ENCODE assay signal across 19 cellular contexts in genomic region chr2:53753036-53753435, GRCh38.
"Had no signal": no experiment of that assay in that cellular context is flagged by ENCODE, and none has a peak within 500 bp of the region (broad histone marks: within the 10 kb centered on the region; RNA-seq: fewer than 3 reads in every experiment).

No MANE protein-coding gene starts in this region.

- H3K9me3 ChIP-seq: esophagus muscularis mucosa, left lung, SK-N-SH had no signal

- ATAC-seq: left lung; naive thymus-derived CD8-positive, alpha-beta T cell; T-cell had no signal

- H3K27me3 Mint-ChIP-seq: activated CD4-positive, alpha-beta memory T cell treated with anti-CD3 and anti-CD28 coated beads for 36 hours; brain; naive thymus-derived CD8-positive, alpha-beta T cell; T-cell; type B pancreatic cell had no signal

- H3K4me3 Mint-ChIP-seq: activated CD4-positive, alpha-beta memory T cell treated with anti-CD3 and anti-CD28 coated beads for 36 hours; brain; naive thymus-derived CD8-positive, alpha-beta T cell; T-cell; type B pancreatic cell had no signal

- DNase-seq: activated CD4-positive, alpha-beta memory T cell treated with anti-CD3 and anti-CD28 coated beads for 36 hours; activated CD4-positive, alpha-beta T cell treated with anti-CD3 and anti-CD28 coated beads for 1 hour; activated CD8-positive, alpha-beta memory T cell treated with anti-CD3 and anti-CD28 coated beads, Interleukin-2, amount 50 U/mL, for 4 hours; activated effector memory CD4-positive, alpha-beta T cell treated with Interleukin-2 at 50 U/mL for 16 hours; central memory CD4-positive, alpha-beta T cell; kidney; left lung; naive thymus-derived CD8-positive, alpha-beta T cell; occipital lobe; SK-N-SH; stimulated activated CD4-positive, alpha-beta T cell treated with anti-CD3 and anti-CD28 coated beads, Interleukin-2, amount 100 ng/mL, for 48 hours; stimulated activated naive CD4-positive, alpha-beta T cell treated with Interleukin-2 at 50 U/mL for 16 hours; T-cell; T1000 had no signal

- H3K27ac Mint-ChIP-seq: activated CD4-positive, alpha-beta memory T cell treated with anti-CD3 and anti-CD28 coated beads for 36 hours; T-cell; type B pancreatic cell had no signal

- H3K4me3 ChIP-seq: coronary artery, esophagus muscularis mucosa, left lung, right atrium auricular region had no signal

- FAIRE-seq: kidney had no signal

- H3K9ac ChIP-seq: SK-N-SH had no signal

- H3K27me3 ChIP-seq: esophagus muscularis mucosa, left lung, right atrium auricular region had no signal

- H3K9me3 Mint-ChIP-seq: activated CD4-positive, alpha-beta memory T cell treated with anti-CD3 and anti-CD28 coated beads for 36 hours; naive thymus-derived CD8-positive, alpha-beta T cell; T-cell; type B pancreatic cell had no signal

- H3K4me2 ChIP-seq: SK-N-SH had no signal

- H3K27ac ChIP-seq: coronary artery, esophagus muscularis mucosa, left lung, right atrium auricular region had no signal

- H3K4me1 ChIP-seq: right atrium auricular region had no signal
